In the genomic region with DNA sequence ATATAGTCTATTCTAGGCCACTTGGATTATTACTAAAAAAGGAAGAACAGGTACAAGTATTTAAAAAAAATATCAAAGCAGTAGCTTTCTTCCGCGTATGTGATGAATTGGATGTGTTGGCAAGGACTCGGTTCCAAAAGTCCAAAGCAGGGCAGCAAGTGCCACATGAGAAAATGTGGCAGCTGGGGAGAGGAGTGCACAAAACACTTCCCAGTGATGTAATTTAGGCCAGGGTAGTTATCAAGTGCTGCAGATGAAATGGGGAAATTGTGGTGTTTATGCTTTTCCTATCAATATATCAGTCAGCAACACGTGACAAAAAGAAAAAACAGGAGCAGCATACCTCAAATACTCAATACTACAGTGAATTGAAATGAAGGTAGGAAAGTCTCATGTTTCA, we compare ENCODE assay signal across 22 cellular contexts. TPM values are rescaled to one million over a fixed set of nuclear protein-coding genes. Genes with fewer than 3 reads are reported as not detected.
DNase-seq lines count a peak whose midpoint lies in the region; ATAC-seq, FAIRE-seq and TF ChIP-seq lines count a peak whose summit lies in the region.
"Had no signal": no experiment of that assay in that cellular context is flagged by ENCODE, and none has a peak within 500 bp of the region (broad histone marks: within the 10 kb centered on the region; RNA-seq: fewer than 3 reads in every experiment).

No MANE protein-coding gene starts in this region.

- intact Hi-C loops in right lobe of liver (cut with DNase I): no loop called here
- intact Hi-C loops in HepG2 (cut with micrococcal nuclease; ENCODE audit: unreplicated experiment): no loop called here
- intact Hi-C loops in left colon (cut with DNase I, micrococcal nuclease): no loop called here
- intact Hi-C loops in gastrocnemius medialis (cut with DNase I; ENCODE audit: low total_unique reads): no loop called here
- intact Hi-C loops in uterus (cut with DNase I; ENCODE audit: low total_unique reads): no loop called here

- in situ Hi-C loops in HepG2 (cut with HindIII; ENCODE audit: extremely low pct_ligation_motif_present, low pct_unique_long_range_greater_than_20kb): no loop called here
- in situ Hi-C loops in gastrocnemius medialis (cut with MboI; ENCODE audit: low sequenced_read_pairs in 4 of 4): loop anchor here in 1 of 4 donors (25.0 kb wide), 1 partner anchor 1125 kb away; no protein-coding TSS in a partner anchor

- TF ChIP-seq RAD21 in HepG2 (CRISPR knock-in tag; IDR thresholded peaks at IDR 0.05): no peak

- no peaks in the 10 kb centered on the region for H3K9me3 Mint-ChIP-seq in GM23338
- H3K9me3 Mint-ChIP-seq: CD8-positive, alpha-beta T cell had no signal

- no peaks in the 10 kb centered on the region for H3K27me3 Mint-ChIP-seq in GM23338 (ENCODE audit: insufficient read depth, low read depth, poor library complexity)

- no peak overlapping the region for H3K4me3 Mint-ChIP-seq in GM23338
- H3K4me3 Mint-ChIP-seq: CD8-positive, alpha-beta T cell had no signal

- no peak overlapping the region for H3K4me2 ChIP-seq in HepG2 (ENCODE audit: low read depth, low read length)
- H3K4me2 ChIP-seq in GM23338: no peak overlapping the region
- H3K4me2 ChIP-seq: BLaER1 had no signal

- no peak overlapping the region for H3K27ac Mint-ChIP-seq in GM23338
- H3K27ac Mint-ChIP-seq: CD8-positive, alpha-beta T cell had no signal

- CTCF ChIA-PET in HepG2 (lab: Yijun Ruan, JAX; ENCODE audit: low intra/inter-chr PET ratio, low total read pairs): no interaction called here

- H3K79me2 ChIP-seq in HepG2 (ENCODE audit: insufficient read depth, low read length): no peaks in the 10 kb centered on the region
- H3K79me2 ChIP-seq in GM23338 (replicated peaks; ENCODE audit: insufficient read depth): no peaks in the 10 kb centered on the region

- H2AFZ ChIP-seq in HepG2 (ENCODE audit: low read length) (no peak overlapping the region), GM23338 (no peak overlapping the region)

- DNase-seq in right lobe of liver (peak in 1 of 3 donors; percentile 25), HepG2 (ENCODE audit: low spot score) (no peak), left colon (no peak), gastrocnemius medialis (no peak), uterus (no peak), NCI-H146 treated with DMSO at 0.1 percent for 48 hours (lab: John Stamatoyannopoulos, UW; ENCODE audit: unreplicated experiment) (no peak), GM23338 (ENCODE audit: low spot score) (no peak)
- DNase-seq: CD8-positive, alpha-beta T cell; DND-41; GDM1; Karpas-422; MG63; NCI-H1092 treated with DMSO at 0.1 percent for 48 hours; NCI-H187; NCI-H345; NCI-H526 treated with DMSO at 0.1 percent for 48 hours; SIG-M5 had no signal

- H4K20me1 ChIP-seq in HepG2 (ENCODE audit: insufficient read depth, low read length) (no peaks in the 10 kb centered on the region), GM23338 (replicated peaks; ENCODE audit: insufficient read depth) (no peaks in the 10 kb centered on the region)
- H4K20me1 ChIP-seq: BLaER1 had no signal

- TF ChIP-seq CTCF in right lobe of liver (IDR thresholded peaks at IDR 0.05) (no peak), HepG2 (CRISPR knock-in tag; IDR thresholded peaks at IDR 0.05) (no peak), gastrocnemius medialis (IDR thresholded peaks at IDR 0.05 in 4 of 5, conservative IDR thresholded peaks at IDR 0.05 in 1 of 5) (no peak), uterus (IDR thresholded peaks at IDR 0.05) (no peak), GM23338 (conservative IDR thresholded peaks at IDR 0.05; ENCODE audit: low read depth in 2 of 2) (no peak)

- 29% methylated on average over 4 of the region's 4 CpGs for WGBS in right lobe of liver (ENCODE audit: insufficient coverage, low coverage, low lambda C conversion rate, missing lambda C conversion rate)
- WGBS in HepG2 (ENCODE audit: low lambda C conversion rate): 99% methylated on average over 4 of the region's 4 CpGs

- ATAC-seq in right lobe of liver (peak in 3 of 4 donors; percentile 29 to 90 (median 72)), HepG2 (no peak), left colon (peak; percentile 72), gastrocnemius medialis (no peak), GM18868 (IDR thresholded peaks at IDR 0.05; ENCODE audit: unreplicated experiment) (no peak), GM23338 (no peak)
- ATAC-seq: CD8-positive, alpha-beta T cell; GM12878 had no signal

- H3K36me3 Mint-ChIP-seq in GM23338 (ENCODE audit: low read depth): no peaks in the 10 kb centered on the region
- H3K36me3 Mint-ChIP-seq: CD8-positive, alpha-beta T cell had no signal

- H3K4me1 ChIP-seq in right lobe of liver (peaks cover 0 to 9% (median 0%) of the 10 kb centered on the region in 4 donors), HepG2 (ENCODE audit: insufficient read depth, low read length) (peaks cover 5% of the 10 kb centered on the region), gastrocnemius medialis (peaks cover 65 to 76% of the 10 kb centered on the region in 2 donors), uterus (no peaks in the 10 kb centered on the region), GM23338 (ENCODE audit: insufficient read depth) (no peaks in the 10 kb centered on the region)

- no peak for FAIRE-seq in HepG2 (lab: Jason Lieb, UNC)
- FAIRE-seq: A204.1, GM12878 had no signal

- POLR2A ChIA-PET in HepG2 (lab: Yijun Ruan, JAX): no interaction called here

- H3K4me1 Mint-ChIP-seq in GM23338: peaks cover 9% of the 10 kb centered on the region; the same call in 2 of the 3 replicates

- H3K9me2 ChIP-seq in GM23338 (ENCODE audit: insufficient read depth): no peaks in the 10 kb centered on the region

- H3K27me3 ChIP-seq in right lobe of liver (no peaks in the 10 kb centered on the region), HepG2 (ENCODE audit: control insufficient read depth in 1 of 2, insufficient read depth in 2 of 2, low read length in 2 of 2) (no peaks in the 10 kb centered on the region; a peak in 1 of 5 replicates), gastrocnemius medialis (no peaks in the 10 kb centered on the region), uterus (no peaks in the 10 kb centered on the region), GM23338 (ENCODE audit: insufficient read depth) (no peaks in the 10 kb centered on the region)
- H3K27me3 ChIP-seq: BLaER1, MG63 had no signal

- H3K9ac ChIP-seq in HepG2 (ENCODE audit: insufficient read depth, low read depth, low read length): no peak overlapping the region
- H3K9ac ChIP-seq: BLaER1 had no signal

- no peak for TF ChIP-seq POLR2A in right lobe of liver (IDR thresholded peaks at IDR 0.05)
- no peak for TF ChIP-seq POLR2A in HepG2 (IDR thresholded peaks at IDR 0.05; ENCODE audit: insufficient read depth in 1 of 2, low read depth in 2 of 2, low read length in 2 of 2)
- TF ChIP-seq POLR2A in gastrocnemius medialis (IDR thresholded peaks at IDR 0.05): no peak
- no peak for TF ChIP-seq POLR2A in uterus (IDR thresholded peaks at IDR 0.05)

- no peak for TF ChIP-seq EP300 in HepG2 (IDR thresholded peaks at IDR 0.05; ENCODE audit: low read depth in 2 of 2, low read length in 2 of 2)
- no peak for TF ChIP-seq EP300 in HepG2 (CRISPR knock-in tag; IDR thresholded peaks at IDR 0.05; ENCODE audit: borderline replicate concordance)

- H3K9me3 ChIP-seq in right lobe of liver (no peaks in the 10 kb centered on the region), HepG2 (ENCODE audit: low read length) (no peaks in the 10 kb centered on the region), gastrocnemius medialis (no peaks in the 10 kb centered on the region), uterus (no peaks in the 10 kb centered on the region)
- H3K9me3 ChIP-seq: BLaER1, MG63 had no signal

- H3K4me3 ChIP-seq in right lobe of liver (no peak overlapping the region), HepG2 (replicated peaks in 1 of 3; ENCODE audit: insufficient read depth in 1 of 3, low read depth in 2 of 3, low read length in 3 of 3) (no peak overlapping the region), gastrocnemius medialis (no peak overlapping the region), uterus (no peak overlapping the region), GM23338 (no peak overlapping the region)
- H3K4me3 ChIP-seq: BLaER1, GM12878, MG63 had no signal

- H3K36me3 ChIP-seq in right lobe of liver (no peaks in the 10 kb centered on the region), HepG2 (replicated peaks in 1 of 2; ENCODE audit: control insufficient read depth in 1 of 2, insufficient read depth in 2 of 2, low read length in 2 of 2) (peaks cover 3 to 14% of the 10 kb centered on the region in 2 experiments; a peak in 4 of 5 replicates), gastrocnemius medialis (no peaks in the 10 kb centered on the region), uterus (no peaks in the 10 kb centered on the region), GM23338 (ENCODE audit: insufficient read depth) (no peaks in the 10 kb centered on the region)

- H3K27ac ChIP-seq in right lobe of liver (no peak overlapping the region), HepG2 (ENCODE audit: extremely low read length, insufficient read depth, low read length) (no peak overlapping the region), gastrocnemius medialis (peak overlapping the region; percentile 97 to 100 (median 99)), uterus (peak overlapping the region; percentile 61 to 69), GM23338 (ENCODE audit: low read depth) (no peak overlapping the region)
- H3K27ac ChIP-seq: BLaER1 had no signal

- no peaks in the 10 kb centered on the region for H3F3A ChIP-seq in GM23338 (replicated peaks; ENCODE audit: low read depth)

- BruUV-seq in HepG2 (replicated peaks; lab: Mats Ljungman, UMichigan): no TSS peak

RNA-seq across cellular contexts. Expression of gene RHOBTB1, which starts 7.0 kb away (rescaled TPM):
- 1 to 10 TPM; 3.0 to 5.4 (median 4.4) TPM for total RNA-seq in right lobe of liver
- total RNA-seq in HepG2 (2016; rRNA removed; fragmentation: Illumina TruSeq; extraction: Trizol): 59.5 and 80.6 TPM in 2 replicates
- total RNA-seq in HepG2 (2016; cell fraction: cytosol; rRNA removed; fragmentation: Illumina TruSeq; extraction: Trizol; ENCODE audit: low read depth): 7.7 and 10.8 TPM in 2 replicates
- 59.9 and 79.4 TPM in 2 replicates for total RNA-seq in HepG2 (2016; cell fraction: insoluble cytoplasmic fraction; rRNA removed; fragmentation: Illumina TruSeq; extraction: Trizol)
- 31.0 and 34.2 TPM in 2 replicates for total RNA-seq in HepG2 (2016; cell fraction: membrane; rRNA removed; fragmentation: Illumina TruSeq; extraction: Trizol)
- 53.4 and 63.5 TPM in 2 replicates for total RNA-seq in HepG2 (2016; cell fraction: nucleus; rRNA removed; fragmentation: Illumina TruSeq; extraction: Trizol)
- polyA plus RNA-seq in HepG2 (2011; rRNA removed): 13.0 and 18.8 TPM in 2 replicates
- 11.3 and 11.5 TPM in 2 replicates for polyA plus RNA-seq in HepG2 (2011; cell fraction: cytosol; rRNA removed)
- polyA plus RNA-seq in HepG2 (2011; cell fraction: nucleus; rRNA removed): 27.3 and 37.7 TPM in 2 replicates
- polyA plus RNA-seq in HepG2 (2012): 10.7 and 10.9 TPM in 2 replicates
- 4.3 and 4.9 TPM in 2 replicates for polyA plus RNA-seq in HepG2 (2016; cell fraction: cytosol; fragmentation: Illumina TruSeq; extraction: Trizol; ENCODE audit: low read depth)
- 57.8 and 61.6 TPM in 2 replicates for polyA plus RNA-seq in HepG2 (2016; cell fraction: insoluble cytoplasmic fraction; fragmentation: Illumina TruSeq; extraction: Trizol; ENCODE audit: low read depth)
- polyA plus RNA-seq in HepG2 (2016; cell fraction: membrane; fragmentation: Illumina TruSeq; extraction: Trizol; ENCODE audit: low read depth): 14.8 and 14.9 TPM in 2 replicates
- 58.3 and 64.1 TPM in 2 replicates for polyA plus RNA-seq in HepG2 (2016; cell fraction: nucleus; fragmentation: Illumina TruSeq; extraction: Trizol; ENCODE audit: insufficient read depth, low read depth)
- 19.3 and 21.6 TPM in 2 replicates for polyA minus RNA-seq in HepG2 (2011; rRNA and poly(A)+ RNA removed; ENCODE audit: low replicate concordance)
- polyA minus RNA-seq in HepG2 (2011; cell fraction: cytosol; rRNA and poly(A)+ RNA removed): 8.8 and 15.0 TPM in 2 replicates
- 37.7 and 46.2 TPM in 2 replicates for polyA minus RNA-seq in HepG2 (2011; cell fraction: nucleus; rRNA and poly(A)+ RNA removed)
- 1 to 10 TPM; 4.3 to 7.6 TPM for total RNA-seq in left colon
- total RNA-seq in gastrocnemius medialis: 10 to 100 TPM; 22.2 to 47.7 (median 33.5) TPM
- 10 to 100 TPM in 3 of 4 donors, 1 to 10 TPM in 1; 6.9 to 67.5 (median 13.8) TPM for total RNA-seq in uterus
- 13.2 and 24.8 TPM in 2 replicates for total RNA-seq in GM23338 (2014; rRNA removed; shearing (Covaris generic))
- polyA plus RNA-seq in GM23338 (2016; fragmentation: Nextera tagmentation; extraction: Ambion mirVana): 4.6 and 4.8 TPM in 2 replicates
- total RNA-seq: CD8-positive, alpha-beta T cell; GM12878; OCI-LY7 had no signal
- polyA plus RNA-seq: GM12878 had no signal

Comparison
In these comparisons a context has a peak if more than half of its experiments do, and no peak if none do; other contexts are left out.
1. ATAC-seq: peak in right lobe of liver (3 of 4) and left colon (single experiment); none in HepG2 (single experiment), gastrocnemius medialis (0 of 2), GM18868 (single experiment) and GM23338 (single experiment).
2. H3K27ac ChIP-seq: peak in gastrocnemius medialis (4 of 4) and uterus (2 of 2); none in right lobe of liver (0 of 3), HepG2 (single experiment) and GM23338 (single experiment).